8 cellular contexts compared by ENCODE assay signal in the genomic region with DNA sequence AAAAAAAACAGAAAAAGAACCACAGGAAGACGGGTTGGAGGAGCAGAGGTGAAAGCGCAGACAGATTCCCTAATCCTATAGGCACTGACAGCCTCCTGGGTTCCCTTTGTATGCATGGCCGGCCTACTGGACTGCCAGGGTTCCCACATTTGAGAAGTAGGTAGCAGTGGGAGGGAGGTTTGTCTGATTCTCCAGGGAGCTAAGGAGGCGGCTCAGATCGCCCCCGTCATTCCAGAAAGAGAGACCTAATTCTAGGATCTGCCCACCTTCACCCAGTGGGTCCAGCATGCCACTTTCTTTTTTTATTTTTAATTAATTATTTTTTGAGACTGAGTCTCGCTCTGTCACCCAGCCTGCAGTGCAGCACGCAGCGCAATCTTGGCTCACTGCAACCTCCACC.
"Had no signal": no experiment of that assay in that cellular context is flagged by ENCODE, and none has a peak within 500 bp of the region (broad histone marks: within the 10 kb centered on the region; RNA-seq: fewer than 3 reads in every experiment).

No MANE protein-coding gene starts in this region.

- FAIRE-seq: G401.6, GM12878, GM12891, GM12892, GM18507, GM19239 had no signal

- ATAC-seq: GM12878 had no signal

- DNase-seq: GDM1, GF-D8 had no signal

- H3K4me3 ChIP-seq: GM12878 had no signal
